Comparison of ENCODE assay signal across 8 cellular contexts in the genomic region with DNA sequence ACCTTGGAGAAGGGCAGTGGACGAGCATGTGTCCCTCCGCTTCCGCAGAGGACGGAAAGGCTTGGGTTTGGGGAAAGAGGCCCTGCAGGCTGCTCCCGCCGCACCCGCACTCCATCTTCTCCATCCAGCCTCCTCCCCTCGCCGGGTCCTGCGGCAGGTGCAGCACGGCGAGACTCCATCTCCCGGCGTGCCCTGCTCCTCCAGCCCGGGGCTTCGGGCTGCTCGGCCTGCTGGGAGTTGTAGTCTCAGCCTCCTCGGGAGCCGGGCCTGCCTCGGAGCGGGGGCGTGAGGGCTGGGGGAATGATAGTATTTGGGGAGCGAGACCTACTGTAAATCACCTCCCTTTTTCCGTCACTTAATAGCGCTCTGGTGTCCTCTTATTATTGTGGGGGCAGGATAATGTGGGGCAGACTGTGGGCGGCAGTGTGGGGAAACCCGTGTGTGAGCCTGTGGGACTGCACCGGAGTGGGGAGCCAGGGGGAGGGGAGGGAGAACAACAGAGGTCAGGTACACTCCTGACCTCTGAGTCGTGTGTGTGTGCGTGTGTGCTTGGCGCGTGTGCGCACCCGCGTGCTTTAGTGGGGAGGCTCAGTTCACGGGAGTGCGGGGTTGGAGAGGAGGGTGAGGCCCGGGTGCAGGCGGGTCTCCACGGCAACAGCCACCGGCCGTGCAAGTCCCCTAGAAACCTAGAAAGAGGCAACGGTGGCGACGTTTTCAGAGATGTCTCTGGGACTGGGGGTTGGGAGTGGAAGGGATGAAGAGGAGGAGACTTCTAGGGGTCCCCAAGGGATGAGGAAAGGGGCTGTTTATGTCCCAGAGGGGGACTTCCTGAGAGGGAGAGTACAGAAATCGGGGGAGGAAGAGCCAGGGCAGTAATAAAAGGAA. TPM values are rescaled to one million over a fixed set of nuclear protein-coding genes. Genes with fewer than 3 reads are reported as not detected.
A peak's percentile ranks its signal among the peaks of the same experiment; 100 is the strongest.
DNase-seq lines count a peak whose midpoint lies in the region; ATAC-seq and TF ChIP-seq lines count a peak whose summit lies in the region.

No MANE protein-coding gene starts in this region.

- H3K4me1 ChIP-seq in KMS-11 (ENCODE audit: low read depth, poor library complexity, severe bottlenecking): peaks cover 13% of the 10 kb centered on the region
- H3K4me1 ChIP-seq in suprapubic skin: peaks cover 22% of the 10 kb centered on the region

- H4K20me1 ChIP-seq in KMS-11 (ENCODE audit: insufficient read depth): no peaks in the 10 kb centered on the region

- peak overlapping the region; percentile 73 for H3K4me3 Mint-ChIP-seq in activated naive CD4-positive, alpha-beta T cell treated with anti-CD3 and anti-CD28 coated beads for 36 hours
- H3K4me3 Mint-ChIP-seq in glutamatergic neuron (ENCODE audit: unreplicated experiment): peak overlapping the region; percentile 92

- TF ChIP-seq CTCF in KMS-11 (conservative IDR thresholded peaks at IDR 0.05; ENCODE audit: low read depth, low read length) (no peak), glutamatergic neuron (IDR thresholded peaks at IDR 0.05; ENCODE audit: partially characterized antibody, unreplicated experiment) (no peak), suprapubic skin (IDR thresholded peaks at IDR 0.05) (no peak)

- TF ChIP-seq POLR2A in suprapubic skin (IDR thresholded peaks at IDR 0.05): no peak

- no peaks in the 10 kb centered on the region for H3K9me3 ChIP-seq in suprapubic skin

- no peaks in the 10 kb centered on the region for H3K36me3 Mint-ChIP-seq in activated naive CD4-positive, alpha-beta T cell treated with anti-CD3 and anti-CD28 coated beads for 36 hours (ENCODE audit: low read depth)
- H3K36me3 Mint-ChIP-seq in glutamatergic neuron (ENCODE audit: unreplicated experiment): no peaks in the 10 kb centered on the region

- H3K36me3 ChIP-seq in KMS-11 (ENCODE audit: insufficient read depth): no peaks in the 10 kb centered on the region
- H3K36me3 ChIP-seq in suprapubic skin: no peaks in the 10 kb centered on the region

- H3K79me2 ChIP-seq in KMS-11 (ENCODE audit: insufficient read depth, low read depth): no peaks in the 10 kb centered on the region

- H3K4me2 ChIP-seq in KMS-11: peak overlapping the region; percentile 59

- peak overlapping the region; percentile 88 for H2AFZ ChIP-seq in KMS-11 (ENCODE audit: low read depth)

- H3K4me1 Mint-ChIP-seq in activated naive CD4-positive, alpha-beta T cell treated with anti-CD3 and anti-CD28 coated beads for 36 hours (ENCODE audit: low read depth): peaks cover 21% of the 10 kb centered on the region
- peaks cover 17% of the 10 kb centered on the region for H3K4me1 Mint-ChIP-seq in glutamatergic neuron (ENCODE audit: low read depth, unreplicated experiment)

- intact Hi-C loops in activated naive CD4-positive, alpha-beta T cell treated with anti-CD3 and anti-CD28 coated beads for 36 hours (cut with micrococcal nuclease): loop anchor here (1.0 to 2.0 kb wide), 3 partner anchors 18 to 73 kb away; partner anchors contain the start of gene DNPH1

- H3K27ac ChIP-seq in KMS-11 (peak overlapping the region; percentile 35), suprapubic skin (no peak overlapping the region)

- ATAC-seq in GM21717 (IDR thresholded peaks at IDR 0.05; ENCODE audit: unreplicated experiment): peak; percentile 90

- CTCF ChIA-PET in activated naive CD4-positive, alpha-beta T cell treated with anti-CD3 and anti-CD28 coated beads for 36 hours (lab: Charles Lee): interaction anchor here (0.8 to 1.0 kb wide), 3 partner anchors 18 to 258 kb away, joined by 3 to 5 read pairs (median 3); partner anchors contain the start of gene DNPH1

- DNase-seq in DMS153 (lab: John Stamatoyannopoulos, UW): peak; percentile 75
- peak; percentile 92 to 94 for DNase-seq in SHP77 (lab: John Stamatoyannopoulos, UW)
- peak; percentile 87 for DNase-seq in activated naive CD4-positive, alpha-beta T cell treated with anti-CD3 and anti-CD28 coated beads for 36 hours
- DNase-seq in glutamatergic neuron: peak; percentile 88
- peak; percentile 89 for DNase-seq in occipital lobe (lab: John Stamatoyannopoulos, UW)
- no peak for DNase-seq in suprapubic skin (ENCODE audit: low spot score in 2 of 2)

- no peaks in the 10 kb centered on the region for H3K9me3 Mint-ChIP-seq in activated naive CD4-positive, alpha-beta T cell treated with anti-CD3 and anti-CD28 coated beads for 36 hours
- peaks cover 10% of the 10 kb centered on the region for H3K9me3 Mint-ChIP-seq in glutamatergic neuron (ENCODE audit: unreplicated experiment)

- peak overlapping the region; percentile 69 for H3K9ac ChIP-seq in KMS-11

- H3K27ac Mint-ChIP-seq in activated naive CD4-positive, alpha-beta T cell treated with anti-CD3 and anti-CD28 coated beads for 36 hours: peak overlapping the region; percentile 76
- H3K27ac Mint-ChIP-seq in glutamatergic neuron (ENCODE audit: unreplicated experiment): peak overlapping the region; percentile 39

- H3K4me3 ChIP-seq in KMS-11 (IDR thresholded peaks at IDR 0.05; ENCODE audit: insufficient read depth, low read depth, low read length): no peak overlapping the region
- H3K4me3 ChIP-seq in suprapubic skin: peak overlapping the region; percentile 48

- 4% methylated on average over 38 of the region's 46 CpGs for WGBS in suprapubic skin

- H3K27me3 ChIP-seq in KMS-11 (ENCODE audit: insufficient read depth, low read depth): no peaks in the 10 kb centered on the region
- H3K27me3 ChIP-seq in suprapubic skin: peaks cover 77% of the 10 kb centered on the region

- no peak for TF ChIP-seq EP300 in suprapubic skin (IDR thresholded peaks at IDR 0.05)

- H3K27me3 Mint-ChIP-seq in activated naive CD4-positive, alpha-beta T cell treated with anti-CD3 and anti-CD28 coated beads for 36 hours (ENCODE audit: low read depth): peaks cover 14% of the 10 kb centered on the region
- peaks cover 15% of the 10 kb centered on the region for H3K27me3 Mint-ChIP-seq in glutamatergic neuron (ENCODE audit: unreplicated experiment)

RNA-seq across cellular contexts. Expression of gene TTBK1, which starts 4.1 kb away (rescaled TPM):
- total RNA-seq in activated naive CD4-positive, alpha-beta T cell treated with anti-CD3 and anti-CD28 coated beads for 36 hours: under 1 TPM in 1 of 2 experiments, not detected in 1; 0.02 TPM
- 47.3 TPM for total RNA-seq in glutamatergic neuron (ENCODE audit: unreplicated experiment)
- total RNA-seq in occipital lobe: 13.1 TPM
- not detected for total RNA-seq in suprapubic skin

RNA-seq across cellular contexts. Expression of gene DNPH1, which starts 18.1 kb away (rescaled TPM):
- total RNA-seq in activated naive CD4-positive, alpha-beta T cell treated with anti-CD3 and anti-CD28 coated beads for 36 hours: 10 to 100 TPM; 59.7 to 59.8 TPM
- total RNA-seq in glutamatergic neuron (ENCODE audit: unreplicated experiment) (3.5 TPM), occipital lobe (16.1 TPM), suprapubic skin (10 to 100 TPM; 21.9 to 88.4 (median 74.4) TPM)

RNA-seq across cellular contexts. Expression of gene SLC22A7, which starts 50.7 kb away (rescaled TPM):
- not detected for total RNA-seq in activated naive CD4-positive, alpha-beta T cell treated with anti-CD3 and anti-CD28 coated beads for 36 hours
- total RNA-seq in glutamatergic neuron (ENCODE audit: unreplicated experiment) (0.34 TPM), occipital lobe (0.31 TPM), suprapubic skin (not detected)

Comparison
In these comparisons a context has a peak if more than half of its experiments do, and no peak if none do; other contexts are left out.
1. DNase-seq: peak in DMS153 (single experiment), SHP77 (2 of 2), activated naive CD4-positive, alpha-beta T cell treated with anti-CD3 and anti-CD28 coated beads for 36 hours (single experiment), glutamatergic neuron (single experiment) and occipital lobe (single experiment); none in suprapubic skin (0 of 2).
2. RNA of gene TTBK1, which starts 4.1 kb away (total RNA-seq): 47.3 TPM in glutamatergic neuron (single experiment) and 13.1 TPM in occipital lobe (single experiment); not detected in suprapubic skin and 0.02 TPM in activated naive CD4-positive, alpha-beta T cell treated with anti-CD3 and anti-CD28 coated beads for 36 hours; every median in the first group is over 10 times any median in the second.